Comparison of ENCODE assay signal across 22 cellular contexts in the genomic region with DNA sequence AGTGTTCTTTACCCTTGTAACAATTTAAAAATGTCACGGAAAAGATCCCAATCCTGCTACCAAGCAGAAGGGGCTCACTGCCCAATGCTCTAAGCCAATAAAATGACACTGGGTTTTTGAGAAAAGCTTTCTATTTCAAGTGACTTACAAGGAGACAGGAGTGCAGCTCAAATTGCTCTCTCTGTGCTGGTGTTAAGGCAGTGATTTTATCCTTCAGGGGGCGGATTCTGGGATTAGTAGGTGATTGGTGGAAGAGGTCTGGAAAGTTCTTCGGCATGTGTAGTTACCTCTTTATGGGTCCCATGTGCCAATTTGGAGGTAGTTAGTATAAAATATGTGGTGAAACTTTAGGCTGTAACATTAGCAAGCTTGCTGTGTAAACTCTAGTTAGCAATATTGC. TPM values are rescaled to one million over a fixed set of nuclear protein-coding genes. Genes with fewer than 3 reads are reported as not detected.
DNase-seq lines count a peak whose midpoint lies in the region; ATAC-seq, FAIRE-seq and TF ChIP-seq lines count a peak whose summit lies in the region.
"Had no signal": no experiment of that assay in that cellular context is flagged by ENCODE, and none has a peak within 500 bp of the region (broad histone marks: within the 10 kb centered on the region; RNA-seq: fewer than 3 reads in every experiment).

No MANE protein-coding gene starts in this region.

- POLR2A ChIA-PET in HEK293 (lab: Yijun Ruan, JAX) (interaction anchor here (0.6 to 0.7 kb wide), 2 partner anchors 60 to 106 kb away, joined by 3 to 4 read pairs; no protein-coding TSS in a partner anchor), K562 (lab: Yijun Ruan, JAX) (interaction anchor here (1.8 to 3.8 kb wide), 2 partner anchors 10 to 15 kb away, joined by 6 to 17 read pairs; no protein-coding TSS in a partner anchor), HepG2 (lab: Yijun Ruan, JAX) (no interaction called here)

- intact Hi-C loops in K562 (cut with micrococcal nuclease) (no loop called here), HepG2 (cut with micrococcal nuclease; ENCODE audit: unreplicated experiment) (no loop called here)

- H3K27ac ChIP-seq in GM23338 (ENCODE audit: low read depth) (no peak overlapping the region), HEK293 (ENCODE audit: extremely low read depth, low read depth, low read length) (no peak overlapping the region), K562 (ENCODE audit: extremely low read depth, low read depth, low read length) (no peak overlapping the region), HepG2 (ENCODE audit: extremely low read length, insufficient read depth, low read length) (no peak overlapping the region)
- H3K27ac ChIP-seq: C4-2B had no signal

- H3K27me3 ChIP-seq in GM23338 (ENCODE audit: insufficient read depth) (no peaks in the 10 kb centered on the region), K562 (ENCODE audit: control insufficient read depth in 2 of 2, insufficient read depth in 2 of 2, low read length in 2 of 2) (no peaks in the 10 kb centered on the region), HepG2 (ENCODE audit: control insufficient read depth in 1 of 2, insufficient read depth in 2 of 2, low read length in 2 of 2) (no peaks in the 10 kb centered on the region)

- H3K4me3 ChIP-seq in GM23338 (no peak overlapping the region), HEK293 (ENCODE audit: low read depth, low read length) (no peak overlapping the region), K562 (no peak overlapping the region), HepG2 (replicated peaks in 1 of 3; ENCODE audit: insufficient read depth in 1 of 3, low read depth in 2 of 3, low read length in 3 of 3) (no peak overlapping the region)

- H3K4me1 Mint-ChIP-seq in GM23338 (peaks cover 7% of the 10 kb centered on the region; the same call in 2 of the 3 replicates), nephron progenitor cell (peaks cover 11% of the 10 kb centered on the region)

- H3K9me1 ChIP-seq in K562 (ENCODE audit: control insufficient read depth, insufficient read depth, low read length): no peaks in the 10 kb centered on the region

- peak; percentile 67 for ATAC-seq in GM23338
- peak; percentile 18; the same call in 1 of the 3 replicates for ATAC-seq in K562
- no peak for ATAC-seq in GM21447 (IDR thresholded peaks at IDR 0.05; ENCODE audit: unreplicated experiment)
- ATAC-seq in HepG2: no peak
- ATAC-seq: Right ventricle myocardium inferior had no signal

- H2AFZ ChIP-seq in GM23338 (no peak overlapping the region), K562 (ENCODE audit: low read depth, low read length) (no peak overlapping the region), HepG2 (ENCODE audit: low read length) (no peak overlapping the region)

- WGBS in K562 (ENCODE audit: insufficient coverage, low coverage, missing lambda C conversion rate): 84% methylated on average over 3 of the region's 3 CpGs
- 94% methylated on average over 3 of the region's 3 CpGs for WGBS in HepG2 (ENCODE audit: low lambda C conversion rate)

- H3K36me3 Mint-ChIP-seq in GM23338 (ENCODE audit: low read depth): peaks cover 19% of the 10 kb centered on the region; the same call in 2 of the 3 replicates
- H3K36me3 Mint-ChIP-seq in nephron progenitor cell (ENCODE audit: low read depth): peaks cover 82% of the 10 kb centered on the region

- H3K27ac Mint-ChIP-seq in GM23338 (peak overlapping the region; percentile 4; the same call in 1 of the 2 replicates), nephron progenitor cell (peak overlapping the region; percentile 95)

- DNase-seq in GM23338 (ENCODE audit: low spot score) (peak; percentile 51), K562 (ENCODE audit: extremely low read depth in 1 of 4, low spot score in 3 of 4) (no peak), nephron progenitor cell (no peak), GDM1 (lab: John Stamatoyannopoulos, UW) (no peak), HepG2 (ENCODE audit: low spot score) (no peak), CD1c-positive myeloid dendritic cell (ENCODE audit: extremely low spot score) (no peak)
- DNase-seq: ACHN; AML-193; DMS79 treated with DMSO at 0.1 percent for 48 hours; GOT3; HFFc6; NCI-H1436; NCI-H1930; NCI-H2171; NCI-H69; NK-92 treated with Interleukin-12 subunit alpha and Interleukin-12 subunit beta, amount 100 ng/mL, for 24 hours had no signal

- no peaks in the 10 kb centered on the region for H4K20me1 ChIP-seq in GM23338 (replicated peaks; ENCODE audit: insufficient read depth)
- no peaks in the 10 kb centered on the region for H4K20me1 ChIP-seq in K562 (replicated peaks; ENCODE audit: control insufficient read depth, insufficient read depth, low read length)
- no peaks in the 10 kb centered on the region for H4K20me1 ChIP-seq in HepG2 (ENCODE audit: insufficient read depth, low read length)

- no peak for TF ChIP-seq EP300 in K562 (IDR thresholded peaks at IDR 0.05; ENCODE audit: low read length)
- no peak for TF ChIP-seq EP300 in HepG2 (IDR thresholded peaks at IDR 0.05; ENCODE audit: low read depth in 2 of 2, low read length in 2 of 2)
- no peak for TF ChIP-seq EP300 in HepG2 (CRISPR knock-in tag; IDR thresholded peaks at IDR 0.05; ENCODE audit: borderline replicate concordance)

- no peaks in the 10 kb centered on the region for H3K79me2 ChIP-seq in GM23338 (replicated peaks; ENCODE audit: insufficient read depth)
- no peaks in the 10 kb centered on the region for H3K79me2 ChIP-seq in K562 (ENCODE audit: control insufficient read depth, insufficient read depth, low read length)
- no peaks in the 10 kb centered on the region for H3K79me2 ChIP-seq in HepG2 (ENCODE audit: insufficient read depth, low read length)

- H3K4me3 Mint-ChIP-seq in GM23338: no peak overlapping the region
- no peak overlapping the region for H3K4me3 Mint-ChIP-seq in nephron progenitor cell
- H3K4me3 Mint-ChIP-seq: HFFc6 had no signal

- peaks cover under 1% of the 10 kb centered on the region; the same call in 1 of the 2 replicates for H3K9me2 ChIP-seq in GM23338 (ENCODE audit: insufficient read depth)

- H3F3A ChIP-seq in GM23338 (replicated peaks; ENCODE audit: low read depth): no peaks in the 10 kb centered on the region

- H3K27me3 Mint-ChIP-seq in GM23338 (ENCODE audit: insufficient read depth, low read depth, poor library complexity) (peaks cover 2% of the 10 kb centered on the region), nephron progenitor cell (ENCODE audit: low read depth, poor library complexity) (no peaks in the 10 kb centered on the region)

- TF ChIP-seq CTCF in GM23338 (conservative IDR thresholded peaks at IDR 0.05; ENCODE audit: low read depth in 2 of 2): no peak
- TF ChIP-seq CTCF in HEK293 (tag by site-specific recombination; IDR thresholded peaks at IDR 0.05): no peak
- no peak for TF ChIP-seq CTCF in K562 (IDR thresholded peaks at IDR 0.05 in 2 of 3, conservative IDR thresholded peaks at IDR 0.05 in 1 of 3; ENCODE audit: insufficient read depth in 2 of 3, low read depth in 1 of 3, low read length in 3 of 3)
- TF ChIP-seq CTCF in nephron progenitor cell (IDR thresholded peaks at IDR 0.05): no peak
- no peak for TF ChIP-seq CTCF in HepG2 (CRISPR knock-in tag; IDR thresholded peaks at IDR 0.05)

- no peak overlapping the region for H3K9ac ChIP-seq in K562 (ENCODE audit: insufficient read depth in 1 of 2, low read depth in 2 of 2, low read length in 2 of 2)
- H3K9ac ChIP-seq in HepG2 (ENCODE audit: insufficient read depth, low read depth, low read length): no peak overlapping the region

- H3K9me3 ChIP-seq in HEK293 (ENCODE audit: control insufficient read depth, insufficient read depth, low read depth, low read length): no peaks in the 10 kb centered on the region
- H3K9me3 ChIP-seq in K562 (replicated peaks; ENCODE audit: control insufficient read depth, insufficient read depth, low read depth, low read length): no peaks in the 10 kb centered on the region
- no peaks in the 10 kb centered on the region for H3K9me3 ChIP-seq in HepG2 (ENCODE audit: low read length)

- CTCF ChIA-PET in HEK293 (lab: Yijun Ruan, JAX) (interaction anchor here (0.6 to 0.7 kb wide), 2 partner anchors 10 to 454 kb away, joined by 3 to 5 read pairs; no protein-coding TSS in a partner anchor), K562 (lab: Yijun Ruan, JAX; ENCODE audit: low intra/inter-chr PET ratio) (no interaction called here), HepG2 (lab: Yijun Ruan, JAX; ENCODE audit: low intra/inter-chr PET ratio, low total read pairs) (no interaction called here)

- H3K9me3 Mint-ChIP-seq in GM23338: no peaks in the 10 kb centered on the region
- no peaks in the 10 kb centered on the region for H3K9me3 Mint-ChIP-seq in nephron progenitor cell
- H3K9me3 Mint-ChIP-seq: HFFc6 had no signal

- FAIRE-seq in K562 (lab: Jason Lieb, UNC): no peak
- no peak for FAIRE-seq in HepG2 (lab: Jason Lieb, UNC)
- FAIRE-seq: G401.6, RCC 7860 had no signal

- BruUV-seq in K562 (replicated peaks; lab: Mats Ljungman, UMichigan) (no TSS peak), HepG2 (replicated peaks; lab: Mats Ljungman, UMichigan) (no TSS peak)

- H3K4me2 ChIP-seq in GM23338: no peak overlapping the region
- H3K4me2 ChIP-seq in K562 (ENCODE audit: insufficient read depth, low read length): no peak overlapping the region
- H3K4me2 ChIP-seq in HepG2 (ENCODE audit: low read depth, low read length): no peak overlapping the region

- H3K36me3 ChIP-seq in GM23338 (ENCODE audit: insufficient read depth) (peaks cover 3% of the 10 kb centered on the region; the same call in 1 of the 2 replicates), HEK293 (ENCODE audit: control insufficient read depth in 2 of 2, insufficient read depth in 1 of 2, low read length in 2 of 2) (peaks cover 15 to 18% of the 10 kb centered on the region in 2 experiments), K562 (ENCODE audit: control insufficient read depth, insufficient read depth, low read length) (peaks cover 22% of the 10 kb centered on the region; the same call in 1 of the 3 replicates), HepG2 (replicated peaks in 1 of 2; ENCODE audit: control insufficient read depth in 1 of 2, insufficient read depth in 2 of 2, low read length in 2 of 2) (peaks cover 2 to 16% of the 10 kb centered on the region in 2 experiments; a peak in 4 of 5 replicates)

- in situ Hi-C loops in K562 (cut with MboI) (no loop called here), HepG2 (cut with HindIII; ENCODE audit: extremely low pct_ligation_motif_present, low pct_unique_long_range_greater_than_20kb) (no loop called here)

- TF ChIP-seq POLR2A in K562 (conservative IDR thresholded peaks at IDR 0.05) (no peak), HepG2 (IDR thresholded peaks at IDR 0.05; ENCODE audit: insufficient read depth in 1 of 2, low read depth in 2 of 2, low read length in 2 of 2) (no peak; a peak in 1 of 4 replicates)

- H3K4me1 ChIP-seq in GM23338 (ENCODE audit: insufficient read depth) (no peaks in the 10 kb centered on the region), HEK293 (ENCODE audit: control insufficient read depth, insufficient read depth, low read length) (no peaks in the 10 kb centered on the region), K562 (replicated peaks in 1 of 2; ENCODE audit: control insufficient read depth in 2 of 2, insufficient read depth in 2 of 2, low read length in 2 of 2) (peaks cover 3 to 17% of the 10 kb centered on the region in 2 experiments; a peak in 4 of 5 replicates), HepG2 (ENCODE audit: insufficient read depth, low read length) (peaks cover 7% of the 10 kb centered on the region; the same call in 1 of the 2 replicates)

- TF ChIP-seq RAD21 in K562 (CRISPR knock-in tag; conservative IDR thresholded peaks at IDR 0.05 in 1 of 2, IDR thresholded peaks at IDR 0.05 in 1 of 2): no peak
- no peak for TF ChIP-seq RAD21 in HepG2 (CRISPR knock-in tag; IDR thresholded peaks at IDR 0.05)

RNA-seq across cellular contexts. Expression of a gene that starts 27.4 kb away (rescaled TPM):
- total RNA-seq in GM23338 (2014; rRNA removed; shearing (Covaris generic)): 133 and 139 TPM in 2 replicates
- 64.7 and 74.7 TPM in 2 replicates for polyA plus RNA-seq in GM23338 (2016; fragmentation: Nextera tagmentation; extraction: Ambion mirVana)
- total RNA-seq in K562 (2011; cell fraction: chromatin; rRNA removed; ENCODE audit: low replicate concordance): 43.5 and 75.9 TPM in 2 replicates
- total RNA-seq in K562 (2011; cell fraction: nucleolus; rRNA removed): 25.2 and 29.7 TPM in 2 replicates
- total RNA-seq in K562 (2011; cell fraction: nucleoplasm; rRNA removed): 43.4 and 45.8 TPM in 2 replicates
- 67.9 and 77.6 TPM in 2 replicates for total RNA-seq in K562 (2014; rRNA removed)
- 82.4 and 95.4 TPM in 2 replicates for total RNA-seq in K562 (2014; rRNA removed; fragmentation: Illumina TruSeq; extraction: Trizol)
- 63.0 and 67.3 TPM in 2 replicates for total RNA-seq in K562 (2015; rRNA removed; fragmentation: Illumina TruSeq; extraction: Trizol)
- total RNA-seq in K562 (2021): 105 and 112 TPM in 2 replicates
- 96.0 and 133 TPM in 2 replicates for polyA plus RNA-seq in K562 (2011; rRNA removed)
- polyA plus RNA-seq in K562 (2011; cell fraction: cytosol; rRNA removed): 46.8 and 79.1 TPM in 2 replicates
- 29.7 and 37.2 TPM in 2 replicates for polyA plus RNA-seq in K562 (2011; cell fraction: nucleus; rRNA removed)
- 70.0 and 85.4 TPM in 2 replicates for polyA plus RNA-seq in K562 (2012)
- polyA plus RNA-seq in K562 (2014; fragmentation: Illumina TruSeq; extraction: Trizol): 111 and 116 TPM in 2 replicates
- polyA plus RNA-seq in K562 (2014; fragmentation: Nextera tagmentation; extraction: Ambion mirVana): 10 to 100 TPM; 42.6 to 53.5 TPM
- 88.1 and 90.7 TPM in 2 replicates for polyA plus RNA-seq in K562 (2014; rRNA removed)
- 207 and 264 TPM in 2 replicates for polyA minus RNA-seq in K562 (2011; rRNA and poly(A)+ RNA removed)
- 62.3 and 85.7 TPM in 2 replicates for polyA minus RNA-seq in K562 (2011; cell fraction: cytosol; rRNA and poly(A)+ RNA removed)
- polyA minus RNA-seq in K562 (2011; cell fraction: nucleus; rRNA and poly(A)+ RNA removed): 24.1 and 38.8 TPM in 2 replicates
- total RNA-seq in HepG2 (2016; rRNA removed; fragmentation: Illumina TruSeq; extraction: Trizol): 18.7 and 48.5 TPM in 2 replicates
- total RNA-seq in HepG2 (2016; cell fraction: cytosol; rRNA removed; fragmentation: Illumina TruSeq; extraction: Trizol; ENCODE audit: low read depth): 2.9 and 3.3 TPM in 2 replicates
- total RNA-seq in HepG2 (2016; cell fraction: insoluble cytoplasmic fraction; rRNA removed; fragmentation: Illumina TruSeq; extraction: Trizol): 19.6 and 52.2 TPM in 2 replicates
- 5.7 and 6.2 TPM in 2 replicates for total RNA-seq in HepG2 (2016; cell fraction: membrane; rRNA removed; fragmentation: Illumina TruSeq; extraction: Trizol)
- 18.5 and 20.1 TPM in 2 replicates for total RNA-seq in HepG2 (2016; cell fraction: nucleus; rRNA removed; fragmentation: Illumina TruSeq; extraction: Trizol)
- polyA plus RNA-seq in HepG2 (2011; rRNA removed): 6.1 and 9.7 TPM in 2 replicates
- polyA plus RNA-seq in HepG2 (2011; cell fraction: cytosol; rRNA removed): 6.6 TPM in 2 replicates
- polyA plus RNA-seq in HepG2 (2011; cell fraction: nucleus; rRNA removed): 2.8 and 3.3 TPM in 2 replicates
- polyA plus RNA-seq in HepG2 (2012): 8.0 and 12.3 TPM in 2 replicates
- polyA plus RNA-seq in HepG2 (2016; cell fraction: cytosol; fragmentation: Illumina TruSeq; extraction: Trizol; ENCODE audit: low read depth): 1.3 and 1.7 TPM in 2 replicates
- polyA plus RNA-seq in HepG2 (2016; cell fraction: insoluble cytoplasmic fraction; fragmentation: Illumina TruSeq; extraction: Trizol; ENCODE audit: low read depth): 48.5 and 50.3 TPM in 2 replicates
- polyA plus RNA-seq in HepG2 (2016; cell fraction: membrane; fragmentation: Illumina TruSeq; extraction: Trizol; ENCODE audit: low read depth): 2.9 and 3.0 TPM in 2 replicates
- 22.1 and 25.3 TPM in 2 replicates for polyA plus RNA-seq in HepG2 (2016; cell fraction: nucleus; fragmentation: Illumina TruSeq; extraction: Trizol; ENCODE audit: insufficient read depth, low read depth)
- polyA minus RNA-seq in HepG2 (2011; rRNA and poly(A)+ RNA removed; ENCODE audit: low replicate concordance): 10.7 and 78.5 TPM in 2 replicates
- polyA minus RNA-seq in HepG2 (2011; cell fraction: cytosol; rRNA and poly(A)+ RNA removed): 9.1 and 11.2 TPM in 2 replicates
- polyA minus RNA-seq in HepG2 (2011; cell fraction: nucleus; rRNA and poly(A)+ RNA removed): 8.8 and 9.1 TPM in 2 replicates

Comparison
In these comparisons a context has a peak if more than half of its experiments do, and no peak if none do; other contexts are left out.
1. ATAC-seq: peak in GM23338 (single experiment) and K562 (single experiment); none in GM21447 (single experiment) and HepG2 (single experiment).